15 cellular contexts compared by ENCODE assay signal in genomic region chr6:109001554-109001953, GRCh38.
DNase-seq lines count a peak whose midpoint lies in the region; ATAC-seq and FAIRE-seq lines count a peak whose summit lies in the region.
"Had no signal": no experiment of that assay in that cellular context is flagged by ENCODE, and none has a peak within 500 bp of the region (broad histone marks: within the 10 kb centered on the region; RNA-seq: fewer than 3 reads in every experiment).

No MANE protein-coding gene starts in this region.

- H3K27me3 Mint-ChIP-seq in activated T-helper 17 cell treated with anti-CD3 and anti-CD28 coated beads, Interleukin-2, amount 50 U/mL, for 72 hours, result no peaks in the 10 kb centered on the region
- H3K27me3 Mint-ChIP-seq: activated B cell treated with CpG ODN at 0.5 μM for 24 hours; stimulated activated naive CD8-positive, alpha-beta T cell treated with anti-CD3 and anti-CD28 coated beads, Interleukin-15, amount 100 ng/mL, for 72 hours had no signal

- H3K36me3 Mint-ChIP-seq in activated T-helper 17 cell treated with anti-CD3 and anti-CD28 coated beads, Interleukin-2, amount 50 U/mL, for 72 hours (ENCODE audit: low read depth), result peaks cover 60% of the 10 kb centered on the region

- H3K9me3 Mint-ChIP-seq in activated T-helper 17 cell treated with anti-CD3 and anti-CD28 coated beads, Interleukin-2, amount 50 U/mL, for 72 hours, result no peaks in the 10 kb centered on the region
- H3K9me3 Mint-ChIP-seq: activated B cell treated with CpG ODN at 0.5 μM for 24 hours; activated T-helper 1 cell treated with anti-CD3 and anti-CD28 coated beads, Interleukin-12 subunit alpha, Interleukin-12 subunit beta, Interleukin-2, Interleukin-4 antibody, amounts not matched to agents 30 ng/mL and 10 ng/mL and 1 ng/mL, durations not matched to agents 14 hours and 24 hours and 36 hours; stimulated activated naive CD8-positive, alpha-beta T cell treated with anti-CD3 and anti-CD28 coated beads, Interleukin-15, amount 100 ng/mL, for 72 hours had no signal

- H3K36me3 ChIP-seq in subcutaneous abdominal adipose tissue (ENCODE audit: control insufficient read depth in 5 of 5, insufficient read depth in 5 of 5, low read length in 5 of 5) (peaks cover 11 to 25% (median 19%) of the 10 kb centered on the region in 5 donors), SJCRH30 (0 out of 2 replicates have a peak, but pooled peaks cover 4% of the 10 kb centered on the region)

- H3K4me3 Mint-ChIP-seq in activated T-helper 17 cell treated with anti-CD3 and anti-CD28 coated beads, Interleukin-2, amount 50 U/mL, for 72 hours, result peak overlapping the region; percentile 48
- H3K4me3 Mint-ChIP-seq: activated B cell treated with CpG ODN at 0.5 μM for 24 hours; activated T-helper 1 cell treated with anti-CD3 and anti-CD28 coated beads, Interleukin-12 subunit alpha, Interleukin-12 subunit beta, Interleukin-2, Interleukin-4 antibody, amounts not matched to agents 30 ng/mL and 10 ng/mL and 1 ng/mL, durations not matched to agents 14 hours and 24 hours and 36 hours; stimulated activated naive CD8-positive, alpha-beta T cell treated with anti-CD3 and anti-CD28 coated beads, Interleukin-15, amount 100 ng/mL, for 72 hours had no signal

- peak overlapping the region; percentile 33 for H3K27ac ChIP-seq in subcutaneous abdominal adipose tissue (ENCODE audit: low read depth, low read length)
- H3K27ac ChIP-seq in SJCRH30, result no peak overlapping the region
- H3K27ac ChIP-seq: 22Rv1 had no signal

- DNase-seq in DMS 273 (lab: John Stamatoyannopoulos, UW; ENCODE audit: unreplicated experiment) (peak; percentile 19), DMS 273 treated with DMSO at 0.1 percent for 48 hours (lab: John Stamatoyannopoulos, UW) (no peak), SJCRH30 (no peak), NCI-H2171 treated with DMSO at 0.1 percent for 48 hours (lab: John Stamatoyannopoulos, UW) (no peak)
- DNase-seq: activated B cell treated with CpG ODN at 0.5 μM for 24 hours; cortex of kidney; stimulated activated naive CD8-positive, alpha-beta T cell treated with anti-CD3 and anti-CD28 coated beads, Interleukin-15, amount 100 ng/mL, for 72 hours had no signal

- H3K27me3 ChIP-seq in subcutaneous abdominal adipose tissue (ENCODE audit: control insufficient read depth in 5 of 5, insufficient read depth in 4 of 5, low read length in 5 of 5), result no peaks in the 10 kb centered on the region
- H3K27me3 ChIP-seq in SJCRH30, result no peaks in the 10 kb centered on the region

- H3K27ac Mint-ChIP-seq in activated T-helper 17 cell treated with anti-CD3 and anti-CD28 coated beads, Interleukin-2, amount 50 U/mL, for 72 hours, result peak overlapping the region; percentile 46
- H3K27ac Mint-ChIP-seq: activated B cell treated with CpG ODN at 0.5 μM for 24 hours; activated T-helper 1 cell treated with anti-CD3 and anti-CD28 coated beads, Interleukin-12 subunit alpha, Interleukin-12 subunit beta, Interleukin-2, Interleukin-4 antibody, amounts not matched to agents 30 ng/mL and 10 ng/mL and 1 ng/mL, durations not matched to agents 14 hours and 24 hours and 36 hours; stimulated activated naive CD8-positive, alpha-beta T cell treated with anti-CD3 and anti-CD28 coated beads, Interleukin-15, amount 100 ng/mL, for 72 hours had no signal

- peak; percentile 92 for FAIRE-seq in islet of Langerhans (lab: Jason Lieb, UNC)
- FAIRE-seq: GM18507 had no signal

- H3K4me1 ChIP-seq in subcutaneous abdominal adipose tissue (ENCODE audit: control insufficient read depth in 5 of 5, insufficient read depth in 5 of 5, low read length in 5 of 5) (peaks cover 6 to 23% (median 17%) of the 10 kb centered on the region in 5 donors), SJCRH30 (no peaks in the 10 kb centered on the region)

- no peak for ATAC-seq in activated T-helper 17 cell treated with anti-CD3 and anti-CD28 coated beads, Interleukin-2, amount 50 U/mL, for 72 hours (replicated peaks)
- ATAC-seq in GM19467 (IDR thresholded peaks at IDR 0.05; ENCODE audit: unreplicated experiment), result no peak
- ATAC-seq: PC-3; stimulated activated naive CD8-positive, alpha-beta T cell treated with anti-CD3 and anti-CD28 coated beads, Interleukin-15, amount 100 ng/mL, for 72 hours had no signal

- H3K9ac ChIP-seq in subcutaneous abdominal adipose tissue (ENCODE audit: low read length in 5 of 5), result peak overlapping the region in 3 of 5 donors; percentile 12 to 30 (median 26)

- H3K9me3 ChIP-seq in subcutaneous abdominal adipose tissue (ENCODE audit: control insufficient read depth in 5 of 5, low read length in 5 of 5) (no peaks in the 10 kb centered on the region), SJCRH30 (replicated peaks) (no peaks in the 10 kb centered on the region)

- H3K4me3 ChIP-seq in subcutaneous abdominal adipose tissue (ENCODE audit: low read depth in 1 of 5, low read length in 5 of 5), result no peak overlapping the region
- H3K4me3 ChIP-seq in SJCRH30, result no peak overlapping the region

- peaks cover 19% of the 10 kb centered on the region for H3K4me1 Mint-ChIP-seq in activated T-helper 17 cell treated with anti-CD3 and anti-CD28 coated beads, Interleukin-2, amount 50 U/mL, for 72 hours
